ENCODE assay signal across 9 cellular contexts in the genomic region with DNA sequence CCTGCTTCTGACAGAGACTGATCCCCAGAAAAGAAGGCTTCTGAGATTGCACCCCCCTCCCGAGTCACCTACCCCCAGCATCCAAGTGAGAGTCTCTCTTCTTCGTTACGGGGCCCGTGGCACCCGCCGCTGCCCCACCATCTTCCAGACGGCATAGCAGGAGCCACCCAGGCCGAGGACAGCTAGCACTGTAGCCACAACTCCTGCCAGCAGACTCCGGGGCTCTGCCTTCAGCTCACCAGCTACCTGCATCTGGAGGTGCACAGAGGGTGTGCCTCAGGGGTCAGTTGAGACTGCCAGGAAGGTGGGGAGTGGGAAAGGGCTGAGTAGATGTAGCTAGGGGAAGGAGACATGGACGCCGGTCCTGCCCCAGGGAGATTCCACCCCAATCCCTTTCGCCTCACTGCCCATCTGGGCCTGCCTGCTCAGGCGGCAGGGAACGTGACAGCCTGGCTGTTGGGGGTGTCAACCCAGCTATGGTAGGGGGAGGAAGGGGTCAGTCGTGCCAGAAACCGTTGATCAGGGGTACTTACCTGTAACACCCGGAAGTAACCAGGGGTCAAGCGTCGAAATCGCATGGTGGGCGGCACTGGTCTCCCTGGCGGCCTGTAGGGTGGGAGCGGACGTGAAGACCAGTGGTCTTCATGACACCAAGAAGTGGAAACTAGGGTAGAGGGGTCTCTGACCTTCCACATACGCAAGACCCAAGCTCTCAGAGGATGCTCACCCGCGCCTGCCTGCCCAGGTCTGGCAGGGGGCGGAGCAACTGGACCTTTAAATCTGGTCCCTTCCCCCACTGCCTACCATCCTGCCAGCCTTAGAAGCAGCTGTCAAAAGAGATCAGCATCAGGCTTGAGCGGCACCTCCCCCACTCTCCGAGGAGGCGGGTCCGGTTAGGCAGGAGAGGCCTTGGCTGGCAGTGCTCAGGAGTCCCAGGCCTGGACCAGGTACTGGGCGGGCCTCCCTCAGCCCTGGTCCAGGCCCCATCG. TPM values are rescaled to one million over a fixed set of nuclear protein-coding genes. Genes with fewer than 3 reads are reported as not detected.
DNase-seq lines count a peak whose midpoint lies in the region; ATAC-seq and TF ChIP-seq lines count a peak whose summit lies in the region.
"Had no signal": no experiment of that assay in that cellular context is flagged by ENCODE, and none has a peak within 500 bp of the region (broad histone marks: within the 10 kb centered on the region; RNA-seq: fewer than 3 reads in every experiment).

Gene ZNF593OS (minus strand): TSS at position 749 of the 989 bp plus-strand sequence. CDS start 171 bp downstream, at position 578.

- TF ChIP-seq RAD21 in neural cell (conservative IDR thresholded peaks at IDR 0.05): no peak

- H3K27me3 ChIP-seq in CD4-positive, alpha-beta memory T cell (ENCODE audit: insufficient read depth, low read length): no peaks in the 10 kb centered on the region
- no peaks in the 10 kb centered on the region for H3K27me3 ChIP-seq in neural cell (ENCODE audit: insufficient read depth, low read depth, low read length)

- H3K9me3 Mint-ChIP-seq in CD4-positive, alpha-beta memory T cell: no peaks in the 10 kb centered on the region

- TF ChIP-seq CTCF in LNCaP clone FGC (IDR thresholded peaks at IDR 0.05; ENCODE audit: control insufficient read depth, extremely low read depth, insufficient read depth): no peak
- no peak for TF ChIP-seq CTCF in choroid plexus epithelial cell (conservative IDR thresholded peaks at IDR 0.05; ENCODE audit: low read depth, low read length)
- no peak for TF ChIP-seq CTCF in neural cell (IDR thresholded peaks at IDR 0.05; ENCODE audit: poor library complexity, severe bottlenecking)

- no peaks in the 10 kb centered on the region for H3K79me2 ChIP-seq in neural cell (replicated peaks; ENCODE audit: insufficient read depth, low read length)

- POLR2A ChIA-PET in CD4-positive, alpha-beta memory T cell (lab: Charles Lee; ENCODE audit: partially characterized antibody): interaction anchor here (1.3 to 4.2 kb wide), 2 partner anchors 48 to 63 kb away, joined by 3 to 40 read pairs; partner anchors contain the start of gene CEP85

- H3F3A ChIP-seq in neural cell (ENCODE audit: insufficient read depth, low read length, poor library complexity, severe bottlenecking): no peaks in the 10 kb centered on the region

- no peak for ATAC-seq in HG03045 (IDR thresholded peaks at IDR 0.05; ENCODE audit: unreplicated experiment)

- H3K4me2 ChIP-seq in neural cell (ENCODE audit: low read length): peak within 1 kb of the TSS; percentile 82

- CTCF ChIA-PET in CD4-positive, alpha-beta memory T cell (lab: Charles Lee; ENCODE audit: partially characterized antibody): interaction anchor here (0.8 to 10.3 kb wide), 10 partner anchors 8 to 246 kb away, joined by 3 to 167 read pairs (median 4); partner anchors contain the start of genes CEP85 and FAM110D

- no peaks in the 10 kb centered on the region for H3K9me2 ChIP-seq in neural cell (ENCODE audit: insufficient read depth, low read length)

- no peaks in the 10 kb centered on the region for H4K20me1 ChIP-seq in neural cell (ENCODE audit: insufficient read depth)

- no peak within 1 kb of the TSS for H3K9ac ChIP-seq in neural cell (ENCODE audit: low read length)

- H3K4me1 Mint-ChIP-seq in CD4-positive, alpha-beta memory T cell: peaks cover 4 to 25% (median 16%) of the 10 kb centered on the region in 4 donors

- no peaks in the 10 kb centered on the region for H3K9me3 ChIP-seq in CD4-positive, alpha-beta memory T cell (ENCODE audit: control insufficient read depth in 1 of 2, low read length in 2 of 2)
- no peaks in the 10 kb centered on the region for H3K9me3 ChIP-seq in neural cell (ENCODE audit: low read length)

- no peaks in the 10 kb centered on the region for H3K36me3 ChIP-seq in CD4-positive, alpha-beta memory T cell (ENCODE audit: insufficient read depth, low read length)
- no peaks in the 10 kb centered on the region for H3K36me3 ChIP-seq in neural cell (ENCODE audit: insufficient read depth, low read length)

- intact Hi-C loops in CD4-positive, alpha-beta memory T cell (cut with micrococcal nuclease): no loop called here

- H3K4me1 ChIP-seq in CD4-positive, alpha-beta memory T cell (ENCODE audit: insufficient read depth, low read length): peaks cover 20% of the 10 kb centered on the region

- no peaks in the 10 kb centered on the region for H3K27me3 Mint-ChIP-seq in CD4-positive, alpha-beta memory T cell

- peak within 1 kb of the TSS in 6 of 7 donors; percentile 47 to 94 (median 93) for H3K27ac Mint-ChIP-seq in CD4-positive, alpha-beta memory T cell

- no peaks in the 10 kb centered on the region for H3K36me3 Mint-ChIP-seq in CD4-positive, alpha-beta memory T cell

- no peak for TF ChIP-seq EP300 in neural cell (conservative IDR thresholded peaks at IDR 0.05; ENCODE audit: poor library complexity, severe bottlenecking)

- H3K4me3 Mint-ChIP-seq in CD4-positive, alpha-beta memory T cell: peak within 1 kb of the TSS; percentile 83 to 91 (median 88)

- H2AFZ ChIP-seq in neural cell (ENCODE audit: low read depth, low read length): no peak within 1 kb of the TSS

- peak within 1 kb of the TSS in 1 of 2 donors; percentile 90 for H3K4me3 ChIP-seq in CD4-positive, alpha-beta memory T cell (ENCODE audit: low read length in 2 of 2)
- H3K4me3 ChIP-seq in LNCaP clone FGC (ENCODE audit: low read depth, low read length): peak within 1 kb of the TSS; percentile 78
- H3K4me3 ChIP-seq in choroid plexus epithelial cell (ENCODE audit: low read depth, low read length): peak within 1 kb of the TSS; percentile 91
- H3K4me3 ChIP-seq in neural cell (ENCODE audit: low read length): peak within 1 kb of the TSS; percentile 94

- H3K27ac ChIP-seq in CD4-positive, alpha-beta memory T cell (ENCODE audit: low read depth, low read length): peak within 1 kb of the TSS; percentile 85
- H3K27ac ChIP-seq in neural cell (ENCODE audit: low read length): no peak within 1 kb of the TSS

- DNase-seq in CD4-positive, alpha-beta memory T cell: no peak
- DNase-seq in LNCaP clone FGC (ENCODE audit: low read depth) (no peak), choroid plexus epithelial cell (ENCODE audit: low read depth) (no peak), T-helper 9 cell (no peak), NCI-H2107 (lab: John Stamatoyannopoulos, UW) (no peak)
- DNase-seq in effector CD8-positive, alpha-beta T cell (lab: John Stamatoyannopoulos, UW): no peak
- DNase-seq: NCI-H146 had no signal

TF ChIP-seq in neural cell, 6 proteins besides CTCF, POLR2A, EP300 and RAD21:
- TF ChIP-seq MXI1 (conservative IDR thresholded peaks at IDR 0.05; ENCODE audit: poor library complexity, severe bottlenecking) (no peak), TAF1 (IDR thresholded peaks at IDR 0.05; ENCODE audit: low read depth) (no peak), SMC3 (conservative IDR thresholded peaks at IDR 0.05; ENCODE audit: poor library complexity) (no peak), POLR2AphosphoS5 (IDR thresholded peaks at IDR 0.05) (no peak), EZH2 (IDR thresholded peaks at IDR 0.05; ENCODE audit: borderline replicate concordance, insufficient read depth, low read length, poor library complexity, severe bottlenecking) (no peak), REST (IDR thresholded peaks at IDR 0.05; ENCODE audit: borderline replicate concordance) (no peak)

RNA-seq across cellular contexts. Expression of gene ZNF593OS, which starts in this region (rescaled TPM):
- total RNA-seq in CD4-positive, alpha-beta memory T cell: not detected
- polyA plus RNA-seq in CD4-positive, alpha-beta memory T cell: under 1 TPM; 0.53 to 0.78 TPM
- not detected in 2 replicates for polyA plus RNA-seq in neural cell
- not detected in 2 replicates for polyA minus RNA-seq in neural cell
